Comparison of ENCODE assay signal across 8 cellular contexts in genomic region chr17:40320771-40321501, GRCh38. TPM values are rescaled to one million over a fixed set of nuclear protein-coding genes. Genes with fewer than 3 reads are reported as not detected.
A peak's percentile ranks its signal among the peaks of the same experiment; 100 is the strongest.
DNase-seq lines count a peak whose midpoint lies in the region; ATAC-seq and TF ChIP-seq lines count a peak whose summit lies in the region.

No MANE protein-coding gene starts in this region.

- intact Hi-C loops in PC-9 (cut with micrococcal nuclease; ENCODE audit: unreplicated experiment) = no loop called here

- peaks cover 24% of the 10 kb centered on the region for H3F3A ChIP-seq in PC-9 (ENCODE audit: insufficient read depth, low read depth)

- POLR2A ChIA-PET in PC-9 (lab: Charles Lee; ENCODE audit: unreplicated experiment) = no interaction called here

- DNase-seq in CD1c-positive myeloid dendritic cell (ENCODE audit: extremely low spot score) = peak; percentile 59
- DNase-seq in PC-9 = no peak
- DNase-seq in natural killer cell treated with Interleukin-12 subunit alpha and Interleukin-12 subunit beta and Interleukin-15 and Interleukin-18, amount 100 ng/mL, for 72 hours (ENCODE audit: low spot score) = no peak
- no peak for DNase-seq in DMS53 treated with DMSO at 0.1 percent for 48 hours (lab: John Stamatoyannopoulos, UW; ENCODE audit: unreplicated experiment)
- no peak for DNase-seq in GM10266 (ENCODE audit: extremely low spot score)

- TF ChIP-seq CTCF in PC-9 (conservative IDR thresholded peaks at IDR 0.05) (no peak), GM10266 (IDR thresholded peaks at IDR 0.05; ENCODE audit: control insufficient read depth, insufficient read depth, low read depth, missing control alignments) (no peak)

- CTCF ChIA-PET in PC-9 (lab: Charles Lee) = no interaction called here

- H4K20me1 ChIP-seq in PC-9 (ENCODE audit: insufficient read depth) = peaks cover 10% of the 10 kb centered on the region

- no peaks in the 10 kb centered on the region for H3K9me2 ChIP-seq in PC-9 (ENCODE audit: insufficient read depth)

- no peaks in the 10 kb centered on the region for H3K36me3 ChIP-seq in PC-9 (ENCODE audit: low read depth)

- H3K4me1 Mint-ChIP-seq in natural killer cell treated with Interleukin-12 subunit alpha and Interleukin-12 subunit beta and Interleukin-15 and Interleukin-18, amount 100 ng/mL, for 72 hours (ENCODE audit: low read depth in 2 of 2) = peaks cover 82 to 90% of the 10 kb centered on the region in 2 donors

- H2AFZ ChIP-seq in PC-9 = no peak overlapping the region

- no peaks in the 10 kb centered on the region for H3K9me3 Mint-ChIP-seq in natural killer cell treated with Interleukin-12 subunit alpha and Interleukin-12 subunit beta and Interleukin-15 and Interleukin-18, amount 100 ng/mL, for 72 hours

- peak overlapping the region; percentile 98 to 99 for H3K27ac Mint-ChIP-seq in natural killer cell treated with Interleukin-12 subunit alpha and Interleukin-12 subunit beta and Interleukin-15 and Interleukin-18, amount 100 ng/mL, for 72 hours

- peak overlapping the region; percentile 93 for H3K4me3 Mint-ChIP-seq in natural killer cell treated with Interleukin-12 subunit alpha and Interleukin-12 subunit beta and Interleukin-15 and Interleukin-18, amount 100 ng/mL, for 72 hours

- H3K27me3 ChIP-seq in PC-9 (ENCODE audit: insufficient read depth, low read depth) = no peaks in the 10 kb centered on the region

- H3K27me3 Mint-ChIP-seq in natural killer cell treated with Interleukin-12 subunit alpha and Interleukin-12 subunit beta and Interleukin-15 and Interleukin-18, amount 100 ng/mL, for 72 hours = no peaks in the 10 kb centered on the region

- H3K36me3 Mint-ChIP-seq in natural killer cell treated with Interleukin-12 subunit alpha and Interleukin-12 subunit beta and Interleukin-15 and Interleukin-18, amount 100 ng/mL, for 72 hours = no peaks in the 10 kb centered on the region

- peaks cover 75% of the 10 kb centered on the region for H3K79me2 ChIP-seq in PC-9 (ENCODE audit: low read depth)

- peaks cover 73% of the 10 kb centered on the region for H3K4me1 ChIP-seq in PC-9 (replicated peaks; ENCODE audit: insufficient read depth)

- BruUV-seq in PC-9 (replicated peaks; lab: Mats Ljungman, UMichigan) = no TSS peak

- H3K27ac ChIP-seq in PC-9 (no peak overlapping the region), cingulate gyrus (ENCODE audit: low read depth, low read length) (peak overlapping the region; percentile 39)

- ATAC-seq in natural killer cell treated with Interleukin-12 subunit alpha and Interleukin-12 subunit beta and Interleukin-15 and Interleukin-18, amount 100 ng/mL, for 72 hours = no peak
- ATAC-seq in HG03045 (IDR thresholded peaks at IDR 0.05; ENCODE audit: unreplicated experiment) (no peak), HG03378 (IDR thresholded peaks at IDR 0.05; ENCODE audit: unreplicated experiment) (no peak)

- no peak overlapping the region for H3K4me3 ChIP-seq in PC-9

- H3K9me3 ChIP-seq in PC-9 (ENCODE audit: insufficient read depth, low read depth) = no peaks in the 10 kb centered on the region

- H3K4me2 ChIP-seq in PC-9 = peak overlapping the region; percentile 99; the same call in 1 of the 2 replicates

RNA-seq across cellular contexts. Expression of gene RARA, which starts 12.0 kb away (rescaled TPM):
- 21.5 and 21.8 TPM in 2 replicates for total RNA-seq in PC-9 (2021)
- 10 to 100 TPM; 26.4 to 37.8 TPM for total RNA-seq in natural killer cell treated with Interleukin-12 subunit alpha and Interleukin-12 subunit beta and Interleukin-15 and Interleukin-18, amount 100 ng/mL, for 72 hours

RNA-seq across cellular contexts. Expression of gene CDC6, which starts 33.3 kb away (rescaled TPM):
- total RNA-seq in PC-9 (2021) = 37.8 and 44.9 TPM in 2 replicates
- 100 to 1,000 TPM in 1 of 2 donors, 10 to 100 TPM in 1; 79.2 to 172 TPM for total RNA-seq in natural killer cell treated with Interleukin-12 subunit alpha and Interleukin-12 subunit beta and Interleukin-15 and Interleukin-18, amount 100 ng/mL, for 72 hours

RNA-seq across cellular contexts. Expression of gene GJD3, which starts 43.6 kb away (rescaled TPM):
- total RNA-seq in PC-9 (2021) = not detected in 2 replicates
- total RNA-seq in natural killer cell treated with Interleukin-12 subunit alpha and Interleukin-12 subunit beta and Interleukin-15 and Interleukin-18, amount 100 ng/mL, for 72 hours = not detected
